ENCODE assay signal across 19 cellular contexts in the genomic region with DNA sequence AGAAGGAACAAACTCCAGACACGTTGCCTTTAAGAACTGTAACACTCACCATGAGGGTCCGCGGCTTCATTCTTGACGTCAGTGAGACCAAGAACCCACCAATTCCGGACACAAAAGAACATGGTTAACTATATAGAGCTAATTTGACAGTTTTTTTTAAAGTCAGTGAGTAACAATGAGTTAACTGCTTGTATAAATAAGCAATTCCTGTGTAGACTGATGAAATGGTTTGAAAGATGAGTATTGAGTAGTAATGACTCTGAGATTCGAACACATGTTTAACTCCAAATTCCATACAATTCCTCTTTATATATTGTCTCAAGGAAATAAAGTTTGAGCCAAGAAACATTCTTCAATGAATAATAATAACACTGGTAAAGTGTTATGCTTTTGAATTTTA.
"Had no signal": no experiment of that assay in that cellular context is flagged by ENCODE, and none has a peak within 500 bp of the region (broad histone marks: within the 10 kb centered on the region; RNA-seq: fewer than 3 reads in every experiment).

No MANE protein-coding gene starts in this region.

- H3K27me3 Mint-ChIP-seq: activated naive CD8-positive, alpha-beta T cell; naive B cell had no signal

- H3K4me2 ChIP-seq: hepatocyte had no signal

- H3K4me3 Mint-ChIP-seq: activated naive CD8-positive, alpha-beta T cell; naive B cell; stimulated activated effector memory CD8-positive, alpha-beta T cell treated with anti-CD3 and anti-CD28 coated beads, Interleukin-12 subunit alpha, Interleukin-12 subunit beta, amount 100 ng/mL, for 72 hours had no signal

- ATAC-seq: activated CD4-positive, CD25-positive, alpha-beta regulatory T cell treated with anti-CD3 and anti-CD28 coated beads, Interleukin-2, amount 50 U/mL, for 24 hours; left ventricle myocardium superior; stimulated activated effector memory CD8-positive, alpha-beta T cell treated with anti-CD3 and anti-CD28 coated beads, Interleukin-12 subunit alpha, Interleukin-12 subunit beta, amount 100 ng/mL, for 72 hours had no signal

- H3K27ac ChIP-seq: colonic mucosa, hepatocyte, skin epidermis, thyroid gland had no signal

- H3K79me2 ChIP-seq: hepatocyte had no signal

- H3K9me3 ChIP-seq: colonic mucosa, thyroid gland had no signal

- H3K4me1 Mint-ChIP-seq: naive B cell; stimulated activated effector memory CD8-positive, alpha-beta T cell treated with anti-CD3 and anti-CD28 coated beads, Interleukin-12 subunit alpha, Interleukin-12 subunit beta, amount 100 ng/mL, for 72 hours had no signal

- DNase-seq: activated CD4-positive, alpha-beta T cell treated with anti-CD3 and anti-CD28 coated beads, Interleukin-2, amount 50 U/mL, for 48 hours; activated gamma-delta T cell; activated T-cell treated with anti-CD3 and anti-CD28 coated beads, Interleukin-2, amount 50 U/mL, for 48 hours; aorta; colonic mucosa; effector CD4-positive, alpha-beta T cell; kidney; left ventricle myocardium superior; midbrain; naive B cell; retina; T-helper 2 cell; thyroid gland had no signal

- H3K36me3 ChIP-seq: colonic mucosa, thyroid gland had no signal

- FAIRE-seq: endothelial cell of umbilical vein had no signal

- H3K27me3 ChIP-seq: colonic mucosa, hepatocyte, thyroid gland had no signal

- H3K36me3 Mint-ChIP-seq: activated naive CD8-positive, alpha-beta T cell; naive B cell; stimulated activated effector memory CD8-positive, alpha-beta T cell treated with anti-CD3 and anti-CD28 coated beads, Interleukin-12 subunit alpha, Interleukin-12 subunit beta, amount 100 ng/mL, for 72 hours had no signal

- H3K4me3 ChIP-seq: colonic mucosa, hepatocyte, skin epidermis, thyroid gland had no signal

- H3K4me1 ChIP-seq: colonic mucosa, thyroid gland had no signal

- H3K27ac Mint-ChIP-seq: activated naive CD8-positive, alpha-beta T cell; naive B cell; stimulated activated effector memory CD8-positive, alpha-beta T cell treated with anti-CD3 and anti-CD28 coated beads, Interleukin-12 subunit alpha, Interleukin-12 subunit beta, amount 100 ng/mL, for 72 hours had no signal

- H2AFZ ChIP-seq: hepatocyte had no signal
